Comparison of ENCODE assay signal across 15 cellular contexts in the genomic region with DNA sequence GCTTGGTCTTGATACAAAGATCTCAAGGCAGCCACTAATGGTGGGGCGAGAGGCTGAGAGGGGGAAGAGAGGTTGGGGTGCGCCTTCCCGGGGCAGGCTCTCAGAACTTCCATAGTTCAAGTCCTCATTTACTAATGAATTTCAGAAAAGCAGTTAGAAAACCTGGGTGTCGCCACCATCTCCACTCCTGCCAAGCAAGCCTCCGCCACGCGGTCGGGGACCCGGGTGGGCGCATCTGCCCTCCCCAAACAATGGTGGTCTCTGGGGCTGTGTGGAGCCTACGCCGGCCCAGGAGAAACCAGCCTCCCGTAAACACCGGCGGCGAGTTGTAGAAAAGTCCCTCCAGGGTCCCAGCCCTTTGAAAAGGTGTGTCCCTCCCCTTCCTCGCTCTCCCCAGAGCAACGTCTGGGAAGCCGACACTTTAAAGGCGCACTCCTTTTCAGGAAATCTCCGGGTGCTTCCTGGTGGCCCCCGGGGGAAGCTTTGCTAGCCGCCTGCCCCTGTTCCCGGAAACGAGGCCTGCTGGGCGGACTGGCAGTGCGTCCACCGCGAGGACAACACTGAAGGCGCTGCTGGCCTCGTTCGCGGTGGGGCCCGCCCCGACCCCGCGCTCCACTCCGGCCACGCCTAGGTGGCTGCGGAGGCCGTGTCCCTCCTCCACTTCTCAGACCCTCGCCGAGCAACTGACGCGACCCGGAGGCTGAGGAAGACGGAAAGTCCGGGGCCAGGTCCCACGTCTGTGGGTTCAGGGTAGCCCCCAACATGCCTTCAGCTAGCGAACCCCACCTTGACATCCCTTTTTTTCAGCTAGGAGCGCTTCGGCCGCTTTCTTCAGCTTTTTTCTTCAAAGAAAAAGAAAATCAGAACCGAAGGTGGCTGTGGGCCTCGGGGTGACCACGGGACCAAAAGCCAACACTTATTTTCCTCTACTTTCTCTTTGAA. TPM values are rescaled to one million over a fixed set of nuclear protein-coding genes. Genes with fewer than 3 reads are reported as not detected.
A peak's percentile ranks its signal among the peaks of the same experiment; 100 is the strongest.
DNase-seq lines count a peak whose midpoint lies in the region; ATAC-seq, FAIRE-seq and TF ChIP-seq lines count a peak whose summit lies in the region.
"Had no signal": no experiment of that assay in that cellular context is flagged by ENCODE, and none has a peak within 500 bp of the region (broad histone marks: within the 10 kb centered on the region; RNA-seq: fewer than 3 reads in every experiment).

No MANE protein-coding gene starts in this region.

- POLR2A ChIA-PET in H1 (lab: Charles Lee; ENCODE audit: partially characterized antibody) = no interaction called here

- no peak overlapping the region for H4K5ac ChIP-seq in H1 (ENCODE audit: insufficient read length, low read depth, low read length)

- H3K79me2 ChIP-seq in H1 (ENCODE audit: control insufficient read depth in 1 of 2, insufficient read depth in 2 of 2, low read length in 2 of 2) = no peaks in the 10 kb centered on the region

- no peak overlapping the region for H3K18ac ChIP-seq in H1 (ENCODE audit: extremely low read depth, low read length)

- no peak overlapping the region for H2BK12ac ChIP-seq in H1 (ENCODE audit: low read depth, low read length)

- H3K27me3 ChIP-seq in HUES6 (ENCODE audit: control insufficient read depth, insufficient read depth, low read length) = peaks cover 88% of the 10 kb centered on the region
- peaks cover 68 to 79% (median 73%) of the 10 kb centered on the region in 4 experiments for H3K27me3 ChIP-seq in H1 (replicated peaks in 1 of 4; ENCODE audit: control insufficient read depth in 3 of 4, extremely low read depth in 1 of 4, insufficient read depth in 3 of 4, low read length in 3 of 4)
- H3K27me3 ChIP-seq in spleen (replicated peaks in 1 of 7) = peaks cover 9 to 100% (median 84%) of the 10 kb centered on the region in 7 donors

- TF ChIP-seq POLR2A in H1 (IDR thresholded peaks at IDR 0.05; ENCODE audit: control extremely low read depth in 1 of 2, low read depth in 2 of 2, low read length in 2 of 2) (no peak), lower leg skin (IDR thresholded peaks at IDR 0.05) (no peak), spleen (IDR thresholded peaks at IDR 0.05) (no peak)

- FAIRE-seq in H1 (lab: Jason Lieb, UNC) = no peak

- H2AK5ac ChIP-seq in H1 (ENCODE audit: low read depth, low read length) = no peak overlapping the region

- H2BK15ac ChIP-seq in H1 (ENCODE audit: low read length) = no peak overlapping the region

- no peak overlapping the region for H3K23ac ChIP-seq in H1 (ENCODE audit: insufficient read length)

- ATAC-seq in GM19455 (IDR thresholded peaks at IDR 0.05; ENCODE audit: unreplicated experiment) = no peak
- ATAC-seq: natural killer cell had no signal

- H3K79me1 ChIP-seq in H1 (ENCODE audit: low read depth, low read length) = no peaks in the 10 kb centered on the region

- H3K9ac ChIP-seq in HUES6 (ENCODE audit: low read length) = no peak overlapping the region
- H3K9ac ChIP-seq in H1 (replicated peaks in 1 of 4; ENCODE audit: extremely low read depth in 1 of 4, low read depth in 3 of 4, low read length in 3 of 4) = no peak overlapping the region

- H3K27ac ChIP-seq in HUES6 (ENCODE audit: low read depth, low read length) (no peak overlapping the region), H1 (ENCODE audit: low read depth, low read length) (no peak overlapping the region), spleen (no peak overlapping the region)
- H3K27ac ChIP-seq: tibial nerve had no signal

- peak overlapping the region; percentile 37; the same call in 1 of the 2 replicates for H4K8ac ChIP-seq in H1 (ENCODE audit: extremely low read depth, insufficient read depth, low read length)

- no peak for TF ChIP-seq EP300 in H1 (IDR thresholded peaks at IDR 0.05; ENCODE audit: borderline replicate concordance in 1 of 2, low read depth in 2 of 2, low read length in 2 of 2)

- no peaks in the 10 kb centered on the region; the same call in 1 of the 2 replicates for H3K23me2 ChIP-seq in H1 (ENCODE audit: low read depth, low read length)

- H3K14ac ChIP-seq in H1 (ENCODE audit: insufficient read length) = no peak overlapping the region

- H2BK5ac ChIP-seq in H1 (ENCODE audit: low read depth, low read length) = no peak overlapping the region

- DNase-seq in H1 (ENCODE audit: low read depth in 1 of 2, low spot score in 2 of 2) = peak in 1 of 2 experiments; percentile 66
- no peak for DNase-seq in lower leg skin (ENCODE audit: low spot score in 2 of 2)
- DNase-seq in spleen = no peak
- no peak for DNase-seq in occipital lobe (lab: John Stamatoyannopoulos, UW)
- DNase-seq in NCI-H146 treated with DMSO at 0.1 percent for 48 hours (lab: John Stamatoyannopoulos, UW; ENCODE audit: unreplicated experiment) = no peak
- no peak for DNase-seq in hypothalamus (lab: John Stamatoyannopoulos, UW)
- DNase-seq: Calu3, hippocampal formation, natural killer cell, NCI-H524 treated with DMSO at 0.1 percent for 48 hours had no signal

- no peak overlapping the region for H2AFZ ChIP-seq in H1 (ENCODE audit: low read length)

- H4K20me1 ChIP-seq in H1 (replicated peaks in 1 of 2; ENCODE audit: control insufficient read depth in 1 of 2, insufficient read depth in 2 of 2, low read length in 2 of 2) = peaks cover 7 to 13% of the 10 kb centered on the region in 2 experiments

- no peak overlapping the region for H3K4ac ChIP-seq in H1 (replicated peaks; ENCODE audit: insufficient read length, low read depth, low read length)

- TF ChIP-seq CTCF in H1 (IDR thresholded peaks at IDR 0.05; ENCODE audit: control extremely low read depth in 1 of 3, insufficient read depth in 1 of 3, low read depth in 1 of 3, low read length in 3 of 3) = no peak
- no peak for TF ChIP-seq CTCF in lower leg skin (IDR thresholded peaks at IDR 0.05)
- TF ChIP-seq CTCF in spleen (IDR thresholded peaks at IDR 0.05 in 8 of 11, conservative IDR thresholded peaks at IDR 0.05 in 3 of 11) = no peak

- peak overlapping the region; percentile 53 to 75 for H3K4me2 ChIP-seq in H1 (ENCODE audit: insufficient read depth in 1 of 2, low read depth in 2 of 2, low read length in 2 of 2)

- 0 out of 2 replicates have a peak, but pooled peaks cover 2% of the 10 kb centered on the region for H3K4me1 ChIP-seq in HUES6 (ENCODE audit: control insufficient read depth, insufficient read depth, low read length)
- peaks cover 0 to 19% (median 11%) of the 10 kb centered on the region in 4 experiments; a peak in 4 of 7 replicates for H3K4me1 ChIP-seq in H1 (replicated peaks in 1 of 4; ENCODE audit: control insufficient read depth in 3 of 4, insufficient read depth in 4 of 4, low read length in 3 of 4)
- peaks cover 5 to 32% (median 22%) of the 10 kb centered on the region in 6 donors for H3K4me1 ChIP-seq in spleen

- H3K36me3 ChIP-seq in HUES6 (ENCODE audit: control insufficient read depth, insufficient read depth, low read length) = no peaks in the 10 kb centered on the region
- no peaks in the 10 kb centered on the region for H3K36me3 ChIP-seq in H1 (ENCODE audit: control insufficient read depth in 2 of 4, insufficient read depth in 4 of 4, low read length in 3 of 4)
- no peaks in the 10 kb centered on the region for H3K36me3 ChIP-seq in spleen
- H3K36me3 ChIP-seq: tibial nerve had no signal

- WGBS in H1 (ENCODE audit: extremely low coverage in 1 of 2, insufficient coverage in 1 of 2, insufficient read length in 1 of 2, insufficient replicate concordance in 2 of 2, low coverage in 1 of 2, low lambda C conversion rate in 2 of 2, missing lambda C conversion rate in 1 of 2), 2 experiments = 9% methylated on average over 54 of the region's 56 CpGs; no CpG with 5 or more reads in 1 of the 2 experiments
- WGBS in lower leg skin, 2 donors = 12 to 15% methylated on average over 54 to 56 of the region's 56 CpGs
- 7 to 12% (median 8%) methylated on average over 40 to 56 of the region's 56 CpGs for WGBS in spleen, 5 donors

- no peak for TF ChIP-seq RAD21 in H1 (IDR thresholded peaks at IDR 0.05 in 1 of 2, conservative IDR thresholded peaks at IDR 0.05 in 1 of 2; ENCODE audit: low read depth in 2 of 2, low read length in 2 of 2)

- peak overlapping the region; percentile 30; the same call in 1 of the 2 replicates for H3K4me3 ChIP-seq in HUES6 (ENCODE audit: low read depth, low read length)
- H3K4me3 ChIP-seq in H1 (ENCODE audit: extremely low read depth in 1 of 4, insufficient read depth in 2 of 4, low read depth in 3 of 4, low read length in 4 of 4) = peak overlapping the region; percentile 13 to 54 (median 28); a peak in 7 of 8 replicates
- peak overlapping the region; percentile 2 for H3K4me3 ChIP-seq in lower leg skin (ENCODE audit: low read depth, poor library complexity, severe bottlenecking)
- H3K4me3 ChIP-seq in spleen = peak overlapping the region in 7 of 8 donors; percentile 13 to 50 (median 21)

- CTCF ChIA-PET in H1 (lab: Charles Lee; ENCODE audit: partially characterized antibody) = interaction anchor here (0.9 kb wide), 1 partner anchor 696 kb away, joined by 3 read pairs; no protein-coding TSS in a partner anchor

- H4K91ac ChIP-seq in H1 (replicated peaks; ENCODE audit: insufficient read length, low read length) = no peak overlapping the region

- H3K56ac ChIP-seq in H1 (replicated peaks; ENCODE audit: insufficient read length, low read depth, low read length) = no peak overlapping the region

- intact Hi-C loops in lower leg skin (cut with DNase I; ENCODE audit: low total_unique reads) (no loop called here), spleen (cut with DNase I; ENCODE audit: low total_unique reads) (no loop called here)

- H2BK20ac ChIP-seq in H1 (ENCODE audit: low read length) = no peak overlapping the region

- H3K9me3 ChIP-seq in HUES6 (ENCODE audit: control insufficient read depth, insufficient read depth, low read depth, low read length) (0 out of 2 replicates have a peak, but pooled peaks cover 3% of the 10 kb centered on the region), H1 (ENCODE audit: insufficient read depth in 2 of 2, low read depth in 1 of 2, low read length in 1 of 2) (no peaks in the 10 kb centered on the region), spleen (no peaks in the 10 kb centered on the region)
- H3K9me3 ChIP-seq: tibial nerve had no signal

- no peak overlapping the region for H2BK120ac ChIP-seq in H1 (replicated peaks; ENCODE audit: low read depth, low read length)

RNA-seq across cellular contexts. Expression of gene EVX2, which starts 16.8 kb away (rescaled TPM):
- not detected in 2 replicates for total RNA-seq in H1 (2021; fragmentation: NEBNext Ultra II Directional; extraction: Animal tissue kit (Norgen Biotek cat#: 25700))
- polyA plus RNA-seq in H1 (2011; rRNA removed) (not detected in 2 replicates), spleen (not detected)
- not detected for polyA plus RNA-seq in H1 (2011; cell fraction: cytosol; rRNA removed)
- polyA plus RNA-seq in H1 (2011; cell fraction: nucleus; rRNA removed) = 0.03 TPM
- polyA plus RNA-seq in H1 (2012, experiment 1 of 2) = not detected in 4 replicates
- polyA plus RNA-seq in H1 (2012, experiment 2 of 2) = 0.03 TPM
- polyA plus RNA-seq in H1 (2013, experiment 1 of 2) = not detected
- not detected for polyA plus RNA-seq in H1 (2013, experiment 2 of 2)
- not detected in 2 replicates for polyA minus RNA-seq in H1 (2011; rRNA and poly(A)+ RNA removed)
- polyA minus RNA-seq in H1 (2011; cell fraction: cytosol; rRNA and poly(A)+ RNA removed) = not detected
- not detected for polyA minus RNA-seq in H1 (2011; cell fraction: nucleus; rRNA and poly(A)+ RNA removed)
- total RNA-seq in lower leg skin (not detected), spleen (not detected), occipital lobe (not detected)
- total RNA-seq: activated T-helper 2 cell treated with anti-CD3 and anti-CD28 coated beads, Interferon-gamma antibody, Interleukin-2, Interleukin-4, amounts not matched to agents 10 μg/mL and 5 μg/mL and 100 μg/mL, durations not matched to agents 14 hours and 24 hours and 36 hours; Calu3; natural killer cell; tibial nerve had no signal

RNA-seq across cellular contexts. Expression of gene HOXD13, which starts 25.6 kb away (rescaled TPM):
- not detected in 2 replicates for total RNA-seq in H1 (2021; fragmentation: NEBNext Ultra II Directional; extraction: Animal tissue kit (Norgen Biotek cat#: 25700))
- polyA plus RNA-seq in H1 (2011; rRNA removed) (not detected in 2 replicates), spleen (not detected)
- not detected for polyA plus RNA-seq in H1 (2011; cell fraction: cytosol; rRNA removed)
- not detected for polyA plus RNA-seq in H1 (2011; cell fraction: nucleus; rRNA removed)
- not detected in 4 replicates for polyA plus RNA-seq in H1 (2012, experiment 1 of 2)
- not detected for polyA plus RNA-seq in H1 (2012, experiment 2 of 2)
- 0.04 TPM for polyA plus RNA-seq in H1 (2013, experiment 1 of 2)
- not detected for polyA plus RNA-seq in H1 (2013, experiment 2 of 2)
- not detected in 2 replicates for polyA minus RNA-seq in H1 (2011; rRNA and poly(A)+ RNA removed)
- not detected for polyA minus RNA-seq in H1 (2011; cell fraction: cytosol; rRNA and poly(A)+ RNA removed)
- polyA minus RNA-seq in H1 (2011; cell fraction: nucleus; rRNA and poly(A)+ RNA removed) = not detected
- total RNA-seq in lower leg skin (under 1 TPM in 1 of 4 donors, not detected in 3; 0.10 TPM), spleen (not detected), occipital lobe (not detected)
- total RNA-seq: activated T-helper 2 cell treated with anti-CD3 and anti-CD28 coated beads, Interferon-gamma antibody, Interleukin-2, Interleukin-4, amounts not matched to agents 10 μg/mL and 5 μg/mL and 100 μg/mL, durations not matched to agents 14 hours and 24 hours and 36 hours; Calu3; cerebellum; natural killer cell had no signal

RNA-seq across cellular contexts. Expression of gene HOXD12, which starts 32.7 kb away (rescaled TPM):
- total RNA-seq in H1 (2021; fragmentation: NEBNext Ultra II Directional; extraction: Animal tissue kit (Norgen Biotek cat#: 25700)) = not detected in 2 replicates
- polyA plus RNA-seq in H1 (2011; rRNA removed) (not detected in 2 replicates), spleen (not detected)
- not detected for polyA plus RNA-seq in H1 (2011; cell fraction: cytosol; rRNA removed)
- polyA plus RNA-seq in H1 (2011; cell fraction: nucleus; rRNA removed) = not detected
- polyA plus RNA-seq in H1 (2012, experiment 1 of 2) = not detected in 4 replicates
- polyA plus RNA-seq in H1 (2012, experiment 2 of 2) = not detected
- not detected for polyA plus RNA-seq in H1 (2013, experiment 1 of 2)
- not detected for polyA plus RNA-seq in H1 (2013, experiment 2 of 2)
- not detected in 2 replicates for polyA minus RNA-seq in H1 (2011; rRNA and poly(A)+ RNA removed)
- polyA minus RNA-seq in H1 (2011; cell fraction: cytosol; rRNA and poly(A)+ RNA removed) = not detected
- not detected for polyA minus RNA-seq in H1 (2011; cell fraction: nucleus; rRNA and poly(A)+ RNA removed)
- total RNA-seq in lower leg skin (under 1 TPM in 1 of 4 donors, not detected in 3; 0.27 TPM), spleen (not detected), occipital lobe (not detected)
- total RNA-seq: activated T-helper 2 cell treated with anti-CD3 and anti-CD28 coated beads, Interferon-gamma antibody, Interleukin-2, Interleukin-4, amounts not matched to agents 10 μg/mL and 5 μg/mL and 100 μg/mL, durations not matched to agents 14 hours and 24 hours and 36 hours; Calu3; cerebellum; natural killer cell; tibial nerve had no signal

RNA-seq across cellular contexts. Expression of gene HOXD11, which starts 40.2 kb away (rescaled TPM):
- not detected in 2 replicates for total RNA-seq in H1 (2021; fragmentation: NEBNext Ultra II Directional; extraction: Animal tissue kit (Norgen Biotek cat#: 25700))
- polyA plus RNA-seq in H1 (2011; rRNA removed) (not detected in 2 replicates), spleen (not detected)
- polyA plus RNA-seq in H1 (2011; cell fraction: cytosol; rRNA removed) = not detected
- polyA plus RNA-seq in H1 (2011; cell fraction: nucleus; rRNA removed) = not detected
- not detected in 4 replicates for polyA plus RNA-seq in H1 (2012, experiment 1 of 2)
- polyA plus RNA-seq in H1 (2012, experiment 2 of 2) = not detected
- not detected for polyA plus RNA-seq in H1 (2013, experiment 1 of 2)
- not detected for polyA plus RNA-seq in H1 (2013, experiment 2 of 2)
- polyA minus RNA-seq in H1 (2011; rRNA and poly(A)+ RNA removed) = not detected in 2 replicates
- polyA minus RNA-seq in H1 (2011; cell fraction: cytosol; rRNA and poly(A)+ RNA removed) = not detected
- not detected for polyA minus RNA-seq in H1 (2011; cell fraction: nucleus; rRNA and poly(A)+ RNA removed)
- total RNA-seq in lower leg skin (under 1 TPM in 1 of 4 donors, not detected in 3; 0.23 TPM), spleen (not detected), occipital lobe (not detected)
- total RNA-seq: activated T-helper 2 cell treated with anti-CD3 and anti-CD28 coated beads, Interferon-gamma antibody, Interleukin-2, Interleukin-4, amounts not matched to agents 10 μg/mL and 5 μg/mL and 100 μg/mL, durations not matched to agents 14 hours and 24 hours and 36 hours; Calu3; cerebellum; natural killer cell had no signal

RNA-seq across cellular contexts. Expression of gene HOXD10, which starts 49.7 kb away (rescaled TPM):
- not detected in 2 replicates for total RNA-seq in H1 (2021; fragmentation: NEBNext Ultra II Directional; extraction: Animal tissue kit (Norgen Biotek cat#: 25700))
- not detected in 2 replicates for polyA plus RNA-seq in H1 (2011; rRNA removed)
- polyA plus RNA-seq in H1 (2011; cell fraction: cytosol; rRNA removed) = not detected
- polyA plus RNA-seq in H1 (2011; cell fraction: nucleus; rRNA removed) = not detected
- polyA plus RNA-seq in H1 (2012, experiment 1 of 2) = not detected in 4 replicates
- not detected for polyA plus RNA-seq in H1 (2012, experiment 2 of 2)
- polyA plus RNA-seq in H1 (2013, experiment 1 of 2) = not detected
- not detected for polyA plus RNA-seq in H1 (2013, experiment 2 of 2)
- polyA minus RNA-seq in H1 (2011; rRNA and poly(A)+ RNA removed) = not detected in 2 replicates
- not detected for polyA minus RNA-seq in H1 (2011; cell fraction: cytosol; rRNA and poly(A)+ RNA removed)
- not detected for polyA minus RNA-seq in H1 (2011; cell fraction: nucleus; rRNA and poly(A)+ RNA removed)
- total RNA-seq in lower leg skin = 1 to 10 TPM in 2 of 4 donors, under 1 TPM in 1, not detected in 1; 0.29 to 3.1 (median 1.4) TPM
- total RNA-seq in spleen = not detected
- under 1 TPM in 1 of 3 donors, not detected in 2; 0.06 TPM for polyA plus RNA-seq in spleen
- not detected for total RNA-seq in occipital lobe
- total RNA-seq: activated T-helper 2 cell treated with anti-CD3 and anti-CD28 coated beads, Interferon-gamma antibody, Interleukin-2, Interleukin-4, amounts not matched to agents 10 μg/mL and 5 μg/mL and 100 μg/mL, durations not matched to agents 14 hours and 24 hours and 36 hours; Calu3; cerebellum; natural killer cell had no signal
